ENCODE assay signal across 8 cellular contexts in genomic region chr3:170584585-170585007, GRCh38. TPM values are rescaled to one million over a fixed set of nuclear protein-coding genes. Genes with fewer than 3 reads are reported as not detected.
DNase-seq lines count a peak whose midpoint lies in the region; ATAC-seq and TF ChIP-seq lines count a peak whose summit lies in the region.

No MANE protein-coding gene starts in this region.

- ATAC-seq in GM19468 (IDR thresholded peaks at IDR 0.05; ENCODE audit: extremely low read depth, unreplicated experiment) = peak; percentile 36
- peak; percentile 32 to 62 for ATAC-seq in activated T-cell treated with anti-CD3 and anti-CD28 coated beads, Interleukin-2, amount 50 U/mL, for 4 hours
- peak; percentile 85 for ATAC-seq in aorta (ENCODE audit: low FRiP score)
- no peak for ATAC-seq in HG02610 (IDR thresholded peaks at IDR 0.05; ENCODE audit: unreplicated experiment)

- H3K4ac ChIP-seq in neuronal stem cell (ENCODE audit: low read length) = no peak overlapping the region

- no peaks in the 10 kb centered on the region for H3K79me1 ChIP-seq in neuronal stem cell (ENCODE audit: low read depth, low read length)

- no peak for TF ChIP-seq CTCF in foreskin fibroblast (IDR thresholded peaks at IDR 0.05; ENCODE audit: low read depth, low read length)

- no peak overlapping the region for H3K9ac ChIP-seq in neuronal stem cell (ENCODE audit: low read depth, low read length, poor library complexity)

- H4K91ac ChIP-seq in neuronal stem cell (ENCODE audit: low read depth, low read length, poor library complexity) = no peak overlapping the region

- peaks cover 3% of the 10 kb centered on the region in 2 donors for H3K9me3 ChIP-seq in neuronal stem cell (replicated peaks in 1 of 2; ENCODE audit: control insufficient read depth in 2 of 2, insufficient read depth in 1 of 2, low read depth in 1 of 2, low read length in 2 of 2)
- peaks cover 3% of the 10 kb centered on the region for H3K9me3 ChIP-seq in aorta (ENCODE audit: control insufficient read depth, low read length)

- H3K27ac ChIP-seq in neuronal stem cell (replicated peaks; ENCODE audit: low read length) = no peak overlapping the region
- H3K27ac ChIP-seq in aorta (ENCODE audit: low read depth in 1 of 2, low read length in 2 of 2) = no peak overlapping the region

- H3K9me3 Mint-ChIP-seq in activated T-cell treated with anti-CD3 and anti-CD28 coated beads, Interleukin-2, amount 50 U/mL, for 4 hours = peaks cover 6% of the 10 kb centered on the region

- no peak overlapping the region for H2BK15ac ChIP-seq in neuronal stem cell (ENCODE audit: low read length)

- intact Hi-C loops in aorta (cut with DNase I) = no loop called here

- no CpG with 5 or more reads among the region's 20 CpGs for WGBS in neuronal stem cell (ENCODE audit: extremely low coverage in 2 of 2, insufficient read length in 2 of 2, insufficient replicate concordance in 1 of 2), 2 donors
- WGBS in aorta, 2 donors = 2 to 3% methylated on average over 20 of the region's 20 CpGs

- H3K18ac ChIP-seq in neuronal stem cell (ENCODE audit: low read length) = no peak overlapping the region

- H3K4me3 ChIP-seq in foreskin fibroblast (ENCODE audit: low read depth in 1 of 2, low read length in 2 of 2) (peak overlapping the region; percentile 52 to 69), neuronal stem cell (ENCODE audit: low read length in 2 of 2) (no peak overlapping the region), aorta (ENCODE audit: low read length in 2 of 2) (no peak overlapping the region)

- H3K4me2 ChIP-seq in neuronal stem cell (ENCODE audit: insufficient read depth, low read length, poor library complexity, severe bottlenecking) = no peak overlapping the region

- H3K36me3 Mint-ChIP-seq in activated T-cell treated with anti-CD3 and anti-CD28 coated beads, Interleukin-2, amount 50 U/mL, for 4 hours (ENCODE audit: insufficient read depth) = no peaks in the 10 kb centered on the region

- no peak overlapping the region for H2AFZ ChIP-seq in neuronal stem cell (ENCODE audit: low read length)

- no peaks in the 10 kb centered on the region for H3K4me1 Mint-ChIP-seq in activated T-cell treated with anti-CD3 and anti-CD28 coated beads, Interleukin-2, amount 50 U/mL, for 4 hours (ENCODE audit: low read depth)

- no peaks in the 10 kb centered on the region for H3K36me3 ChIP-seq in neuronal stem cell (replicated peaks in 1 of 2; ENCODE audit: control insufficient read depth in 2 of 2, insufficient read depth in 2 of 2, low read length in 2 of 2)
- H3K36me3 ChIP-seq in aorta (ENCODE audit: control insufficient read depth in 1 of 2, insufficient read depth in 2 of 2, low read length in 1 of 2) = no peaks in the 10 kb centered on the region

- H3K23ac ChIP-seq in neuronal stem cell (ENCODE audit: low read depth, low read length, poor library complexity) = no peak overlapping the region

- H3K27me3 ChIP-seq in neuronal stem cell (ENCODE audit: control insufficient read depth in 3 of 3, insufficient read depth in 3 of 3, low read depth in 1 of 3, low read length in 3 of 3) (peaks cover 3 to 68% (median 27%) of the 10 kb centered on the region in 3 experiments), aorta (ENCODE audit: control insufficient read depth in 1 of 2, insufficient read depth in 2 of 2, low read length in 1 of 2) (peaks cover 0 to 5% of the 10 kb centered on the region in 2 donors)

- no peak overlapping the region for H4K8ac ChIP-seq in neuronal stem cell (ENCODE audit: low read depth, low read length)

- H3K4me1 ChIP-seq in neuronal stem cell (ENCODE audit: control insufficient read depth in 2 of 2, insufficient read depth in 1 of 2, low read depth in 1 of 2, low read length in 2 of 2) = peaks cover 0 to 7% of the 10 kb centered on the region in 2 donors
- no peaks in the 10 kb centered on the region for H3K4me1 ChIP-seq in aorta (ENCODE audit: control insufficient read depth in 1 of 2, insufficient read depth in 2 of 2, low read length in 2 of 2)

- DNase-seq in NCI-H2171 treated with DMSO at 0.1 percent for 48 hours (lab: John Stamatoyannopoulos, UW) = peak; percentile 62
- no peak for DNase-seq in activated T-cell treated with anti-CD3 and anti-CD28 coated beads, Interleukin-2, amount 50 U/mL, for 4 hours
- peak; percentile 44 to 86 for DNase-seq in foreskin fibroblast
- peak; percentile 87 for DNase-seq in neuronal stem cell (ENCODE audit: low spot score)
- peak; percentile 72 to 93 for DNase-seq in aorta
- DNase-seq in SKM-1 treated with dmso at 0.1 percent for 144 hours (lab: John Stamatoyannopoulos, UW; ENCODE audit: unreplicated experiment) = no peak

- H2BK12ac ChIP-seq in neuronal stem cell (ENCODE audit: low read length) = no peak overlapping the region

- H3K14ac ChIP-seq in neuronal stem cell (ENCODE audit: low read length) = no peak overlapping the region

- H2AK5ac ChIP-seq in neuronal stem cell (ENCODE audit: low read depth, low read length) = no peak overlapping the region

- peaks cover 50% of the 10 kb centered on the region for H3K27me3 Mint-ChIP-seq in activated T-cell treated with anti-CD3 and anti-CD28 coated beads, Interleukin-2, amount 50 U/mL, for 4 hours (ENCODE audit: low read depth)

- no peak overlapping the region for H2BK5ac ChIP-seq in neuronal stem cell (ENCODE audit: low read length)

- H3K4me3 Mint-ChIP-seq in activated T-cell treated with anti-CD3 and anti-CD28 coated beads, Interleukin-2, amount 50 U/mL, for 4 hours = no peak overlapping the region

- H2BK120ac ChIP-seq in neuronal stem cell (ENCODE audit: low read depth, low read length) = no peak overlapping the region

RNA-seq across cellular contexts. Expression of gene SLC7A14, which starts 1.3 kb away (rescaled TPM):
- not detected for total RNA-seq in activated T-cell treated with anti-CD3 and anti-CD28 coated beads, Interleukin-2, amount 50 U/mL, for 4 hours
- polyA plus RNA-seq in neuronal stem cell (2013, experiment 1 of 2) = under 0.01 TPM
- polyA plus RNA-seq in neuronal stem cell (2013, experiment 2 of 2) = 0.01 TPM
- total RNA-seq in aorta = not detected
- polyA plus RNA-seq in aorta = not detected

Comparison
In these comparisons a context has a peak if more than half of its experiments do, and no peak if none do; other contexts are left out.
1. DNase-seq: peak in NCI-H2171 treated with DMSO at 0.1 percent for 48 hours (single experiment), foreskin fibroblast (2 of 2), neuronal stem cell (single experiment) and aorta (2 of 2); none in activated T-cell treated with anti-CD3 and anti-CD28 coated beads, Interleukin-2, amount 50 U/mL, for 4 hours (single experiment) and SKM-1 treated with dmso at 0.1 percent for 144 hours (single experiment).
2. H3K4me3 ChIP-seq: peak in foreskin fibroblast (2 of 2); none in neuronal stem cell (0 of 2) and aorta (0 of 2).